In genomic region chr9:10062629-10063395, GRCh38 we compare ENCODE assay signal across 22 cellular contexts.
DNase-seq lines count a peak whose midpoint lies in the region; TF ChIP-seq lines count a peak whose summit lies in the region.
"Had no signal": no experiment of that assay in that cellular context is flagged by ENCODE, and none has a peak within 500 bp of the region (broad histone marks: within the 10 kb centered on the region; RNA-seq: fewer than 3 reads in every experiment).

No MANE protein-coding gene starts in this region.

- CTCF ChIA-PET in MCF 10A (lab: Yijun Ruan, JAX) = interaction anchor here (1.3 kb wide), 1 partner anchor 170 kb away, joined by 3 read pairs; no protein-coding TSS in a partner anchor

- TF ChIP-seq POLR2A in breast epithelium (IDR thresholded peaks at IDR 0.05) = no peak

- H3K36me3 Mint-ChIP-seq in MCF 10A (ENCODE audit: insufficient read depth, unreplicated experiment) = no peaks in the 10 kb centered on the region
- no peaks in the 10 kb centered on the region for H3K36me3 Mint-ChIP-seq in progenitor cell of endocrine pancreas (ENCODE audit: insufficient read depth)
- H3K36me3 Mint-ChIP-seq: activated naive CD4-positive, alpha-beta T cell treated with anti-CD3 and anti-CD28 coated beads, Interleukin-2, amount 50 U/mL, for 24 hours; CD4-positive, CD25-positive, alpha-beta regulatory T cell; neural progenitor cell; stimulated activated memory B cell treated with anti-CD40 and anti-IgM and Interleukin-4, amounts not matched to agents 10 μg/mL and 1 μg/mL and 100 μg/mL, for 72 hours had no signal

- no peaks in the 10 kb centered on the region for H3K9me3 ChIP-seq in breast epithelium
- H3K9me3 ChIP-seq: MG63, mucosa of descending colon, SJCRH30, thyroid gland had no signal

- BruUV-seq in MCF 10A (replicated peaks; lab: Mats Ljungman, UMichigan) = no TSS peak

- POLR2A ChIA-PET in MCF 10A (lab: Yijun Ruan, JAX) = interaction anchor here (1.1 kb wide), 1 partner anchor 193 kb away, joined by 3 read pairs; no protein-coding TSS in a partner anchor

- H3K27ac ChIP-seq in breast epithelium = no peak overlapping the region
- H3K27ac ChIP-seq: neural progenitor cell, SJCRH30, thyroid gland had no signal

- no peaks in the 10 kb centered on the region for H3K27me3 ChIP-seq in breast epithelium
- H3K27me3 ChIP-seq: MG63, neural progenitor cell, SJCRH30, thyroid gland had no signal

- TF ChIP-seq CTCF in MCF 10A (IDR thresholded peaks at IDR 0.05; ENCODE audit: unreplicated experiment) (no peak), breast epithelium (IDR thresholded peaks at IDR 0.05) (no peak), progenitor cell of endocrine pancreas (IDR thresholded peaks at IDR 0.05; ENCODE audit: unreplicated experiment) (no peak)

- H3K4me3 Mint-ChIP-seq in MCF 10A (ENCODE audit: unreplicated experiment) (no peak overlapping the region), progenitor cell of endocrine pancreas (ENCODE audit: low read depth) (no peak overlapping the region)
- H3K4me3 Mint-ChIP-seq: activated CD8-positive, alpha-beta T cell treated with anti-CD3 and anti-CD28 coated beads for 36 hours; activated naive CD4-positive, alpha-beta T cell treated with anti-CD3 and anti-CD28 coated beads, Interleukin-2, amount 50 U/mL, for 24 hours; activated T-cell treated with anti-CD3 and anti-CD28 coated beads, Interleukin-2, amount 50 U/mL, for 24 hours; CD4-positive, CD25-positive, alpha-beta regulatory T cell; neural progenitor cell; stimulated activated memory B cell treated with anti-CD40 and anti-IgM and Interleukin-4, amounts not matched to agents 10 μg/mL and 1 μg/mL and 100 μg/mL, for 72 hours had no signal

- H3K4me1 Mint-ChIP-seq in MCF 10A (ENCODE audit: insufficient read depth, unreplicated experiment) (peaks cover 12% of the 10 kb centered on the region), progenitor cell of endocrine pancreas (ENCODE audit: low read depth) (no peaks in the 10 kb centered on the region)
- H3K4me1 Mint-ChIP-seq: activated naive CD4-positive, alpha-beta T cell treated with anti-CD3 and anti-CD28 coated beads, Interleukin-2, amount 50 U/mL, for 24 hours; neural progenitor cell had no signal

- no peak overlapping the region for H3K4me3 ChIP-seq in breast epithelium
- H3K4me3 ChIP-seq: MG63, mucosa of descending colon, neural progenitor cell, SJCRH30, thyroid gland had no signal

- DNase-seq in MCF 10A (ENCODE audit: unreplicated experiment) (peak; percentile 5), breast epithelium (ENCODE audit: low spot score in 2 of 2) (no peak), astrocyte of the hippocampus (ENCODE audit: low read depth, low spot score) (peak; percentile 55), foreskin melanocyte (peak; percentile 44), midbrain (lab: John Stamatoyannopoulos, UW) (no peak), progenitor cell of endocrine pancreas (ENCODE audit: low spot score, unreplicated experiment) (no peak), retina (no peak), NCI-H526 (lab: John Stamatoyannopoulos, UW) (no peak)
- DNase-seq: activated CD8-positive, alpha-beta T cell treated with anti-CD3 and anti-CD28 coated beads for 36 hours; activated T-cell treated with anti-CD3 and anti-CD28 coated beads, Interleukin-2, amount 50 U/mL, for 24 hours; CD4-positive, CD25-positive, alpha-beta regulatory T cell; DMS53; MG63; mucosa of descending colon; NCI-H187 treated with DMSO at 0.1 percent for 48 hours; NCI-H510A; SJCRH30; T-helper 2 cell; thyroid gland had no signal

- no peaks in the 10 kb centered on the region for H3K36me3 ChIP-seq in breast epithelium
- H3K36me3 ChIP-seq: MG63, neural progenitor cell, SJCRH30, thyroid gland had no signal

- H3K9me3 Mint-ChIP-seq in MCF 10A (ENCODE audit: unreplicated experiment) (no peaks in the 10 kb centered on the region), progenitor cell of endocrine pancreas (ENCODE audit: low read depth) (no peaks in the 10 kb centered on the region)
- H3K9me3 Mint-ChIP-seq: activated naive CD4-positive, alpha-beta T cell treated with anti-CD3 and anti-CD28 coated beads, Interleukin-2, amount 50 U/mL, for 24 hours; neural progenitor cell; stimulated activated memory B cell treated with anti-CD40 and anti-IgM and Interleukin-4, amounts not matched to agents 10 μg/mL and 1 μg/mL and 100 μg/mL, for 72 hours had no signal

- H3K27ac Mint-ChIP-seq in MCF 10A (ENCODE audit: low read depth, unreplicated experiment) (no peak overlapping the region), progenitor cell of endocrine pancreas (no peak overlapping the region)
- H3K27ac Mint-ChIP-seq: activated CD8-positive, alpha-beta T cell treated with anti-CD3 and anti-CD28 coated beads for 36 hours; activated naive CD4-positive, alpha-beta T cell treated with anti-CD3 and anti-CD28 coated beads, Interleukin-2, amount 50 U/mL, for 24 hours; activated T-cell treated with anti-CD3 and anti-CD28 coated beads, Interleukin-2, amount 50 U/mL, for 24 hours; CD4-positive, CD25-positive, alpha-beta regulatory T cell; neural progenitor cell; stimulated activated memory B cell treated with anti-CD40 and anti-IgM and Interleukin-4, amounts not matched to agents 10 μg/mL and 1 μg/mL and 100 μg/mL, for 72 hours had no signal

- intact Hi-C loops in MCF 10A (cut with micrococcal nuclease) = no loop called here
- intact Hi-C loops in breast epithelium (cut with DNase I; ENCODE audit: low total_unique reads) = no loop called here

- H3K27me3 Mint-ChIP-seq in MCF 10A (ENCODE audit: insufficient read depth, unreplicated experiment) (peaks cover 85% of the 10 kb centered on the region), progenitor cell of endocrine pancreas (no peaks in the 10 kb centered on the region)
- H3K27me3 Mint-ChIP-seq: activated CD8-positive, alpha-beta T cell treated with anti-CD3 and anti-CD28 coated beads for 36 hours; activated naive CD4-positive, alpha-beta T cell treated with anti-CD3 and anti-CD28 coated beads, Interleukin-2, amount 50 U/mL, for 24 hours; activated T-cell treated with anti-CD3 and anti-CD28 coated beads, Interleukin-2, amount 50 U/mL, for 24 hours; CD4-positive, CD25-positive, alpha-beta regulatory T cell; stimulated activated memory B cell treated with anti-CD40 and anti-IgM and Interleukin-4, amounts not matched to agents 10 μg/mL and 1 μg/mL and 100 μg/mL, for 72 hours had no signal

- H3K4me1 ChIP-seq in breast epithelium = peaks cover 0 to 5% of the 10 kb centered on the region in 2 donors
- H3K4me1 ChIP-seq: neural progenitor cell, SJCRH30, thyroid gland had no signal

Comparison
In these comparisons a context has a peak if more than half of its experiments do, and no peak if none do; other contexts are left out.
1. DNase-seq: peak in MCF 10A (single experiment), astrocyte of the hippocampus (single experiment) and foreskin melanocyte (single experiment); none in breast epithelium (0 of 2), midbrain (single experiment), progenitor cell of endocrine pancreas (single experiment), retina (single experiment) and NCI-H526 (0 of 2).